Comparison of ENCODE assay signal across 1 cellular context in the genomic region with DNA sequence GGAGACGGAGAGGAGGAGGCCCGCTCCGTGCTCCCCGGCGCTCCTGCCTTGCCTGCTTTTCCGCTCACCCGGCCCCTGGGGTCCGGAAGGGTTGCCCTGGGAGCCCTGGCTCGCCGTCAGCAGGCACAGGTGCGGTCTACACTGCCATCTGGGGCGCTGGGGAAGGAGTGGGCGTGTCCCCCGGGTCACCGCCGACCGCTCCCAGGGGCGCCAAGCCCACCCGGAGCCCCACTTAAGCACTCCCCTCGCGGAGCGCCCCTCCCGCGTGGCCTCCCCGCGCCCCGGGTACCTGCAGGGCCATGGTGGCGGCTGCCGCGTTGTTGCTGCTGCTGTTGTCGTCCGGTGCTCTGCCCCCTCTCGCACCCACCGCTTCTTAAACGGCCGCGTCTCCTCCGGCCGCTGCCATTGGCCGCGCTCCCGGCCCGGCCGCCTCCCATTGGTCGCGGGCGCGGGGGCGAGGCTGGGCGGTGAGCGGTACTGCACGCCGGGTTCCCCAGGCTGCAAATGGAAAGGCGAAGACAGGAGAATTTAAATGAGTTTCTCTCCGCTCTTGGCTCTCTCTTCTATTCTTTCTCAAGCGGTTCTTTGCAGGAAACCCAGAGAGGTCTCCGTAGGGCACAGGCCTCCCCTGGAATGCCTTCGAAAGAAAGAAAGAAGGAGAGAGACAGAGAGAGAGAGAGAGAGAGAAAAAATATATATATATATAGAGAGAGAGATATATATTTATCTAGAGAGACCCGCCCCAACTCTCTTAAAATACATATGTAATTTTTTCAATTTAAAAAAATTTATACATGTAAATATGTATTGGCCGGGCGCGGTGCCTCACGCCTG.
TF ChIP-seq lines count a peak whose summit lies in the region.

A gene (minus strand): TSS at position 349 of the 834 bp plus-strand sequence. CDS start 48 bp downstream, at position 301.

TF ChIP-seq in K562, 482 proteins besides CTCF, POLR2A, EP300 and RAD21 (continued from another document and continues in another):
- TF ChIP-seq, protein P1, sequence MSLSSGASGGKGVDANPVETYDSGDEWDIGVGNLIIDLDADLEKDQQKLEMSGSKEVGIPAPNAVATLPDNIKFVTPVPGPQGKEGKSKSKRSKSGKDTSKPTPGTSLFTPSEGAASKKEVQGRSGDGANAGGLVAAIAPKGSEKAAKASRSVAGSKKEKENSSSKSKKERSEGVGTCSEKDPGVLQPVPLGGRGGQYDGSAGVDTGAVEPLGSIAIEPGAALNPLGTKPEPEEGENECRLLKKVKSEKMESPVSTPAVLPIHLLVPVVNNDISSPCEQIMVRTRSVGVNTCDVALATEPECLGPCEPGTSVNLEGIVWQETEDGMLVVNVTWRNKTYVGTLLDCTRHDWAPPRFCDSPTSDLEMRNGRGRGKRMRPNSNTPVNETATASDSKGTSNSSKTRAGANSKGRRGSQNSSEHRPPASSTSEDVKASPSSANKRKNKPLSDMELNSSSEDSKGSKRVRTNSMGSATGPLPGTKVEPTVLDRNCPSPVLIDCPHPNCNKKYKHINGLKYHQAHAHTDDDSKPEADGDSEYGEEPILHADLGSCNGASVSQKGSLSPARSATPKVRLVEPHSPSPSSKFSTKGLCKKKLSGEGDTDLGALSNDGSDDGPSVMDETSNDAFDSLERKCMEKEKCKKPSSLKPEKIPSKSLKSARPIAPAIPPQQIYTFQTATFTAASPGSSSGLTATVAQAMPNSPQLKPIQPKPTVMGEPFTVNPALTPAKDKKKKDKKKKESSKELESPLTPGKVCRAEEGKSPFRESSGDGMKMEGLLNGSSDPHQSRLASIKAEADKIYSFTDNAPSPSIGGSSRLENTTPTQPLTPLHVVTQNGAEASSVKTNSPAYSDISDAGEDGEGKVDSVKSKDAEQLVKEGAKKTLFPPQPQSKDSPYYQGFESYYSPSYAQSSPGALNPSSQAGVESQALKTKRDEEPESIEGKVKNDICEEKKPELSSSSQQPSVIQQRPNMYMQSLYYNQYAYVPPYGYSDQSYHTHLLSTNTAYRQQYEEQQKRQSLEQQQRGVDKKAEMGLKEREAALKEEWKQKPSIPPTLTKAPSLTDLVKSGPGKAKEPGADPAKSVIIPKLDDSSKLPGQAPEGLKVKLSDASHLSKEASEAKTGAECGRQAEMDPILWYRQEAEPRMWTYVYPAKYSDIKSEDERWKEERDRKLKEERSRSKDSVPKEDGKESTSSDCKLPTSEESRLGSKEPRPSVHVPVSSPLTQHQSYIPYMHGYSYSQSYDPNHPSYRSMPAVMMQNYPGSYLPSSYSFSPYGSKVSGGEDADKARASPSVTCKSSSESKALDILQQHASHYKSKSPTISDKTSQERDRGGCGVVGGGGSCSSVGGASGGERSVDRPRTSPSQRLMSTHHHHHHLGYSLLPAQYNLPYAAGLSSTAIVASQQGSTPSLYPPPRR (CRISPR knock-in tag; IDR thresholded peaks at IDR 0.05; ENCODE audit: borderline replicate concordance): no peak
- TF ChIP-seq ZNF282 (CRISPR knock-in tag; IDR thresholded peaks at IDR 0.05): no peak
- TF ChIP-seq, protein P2, sequence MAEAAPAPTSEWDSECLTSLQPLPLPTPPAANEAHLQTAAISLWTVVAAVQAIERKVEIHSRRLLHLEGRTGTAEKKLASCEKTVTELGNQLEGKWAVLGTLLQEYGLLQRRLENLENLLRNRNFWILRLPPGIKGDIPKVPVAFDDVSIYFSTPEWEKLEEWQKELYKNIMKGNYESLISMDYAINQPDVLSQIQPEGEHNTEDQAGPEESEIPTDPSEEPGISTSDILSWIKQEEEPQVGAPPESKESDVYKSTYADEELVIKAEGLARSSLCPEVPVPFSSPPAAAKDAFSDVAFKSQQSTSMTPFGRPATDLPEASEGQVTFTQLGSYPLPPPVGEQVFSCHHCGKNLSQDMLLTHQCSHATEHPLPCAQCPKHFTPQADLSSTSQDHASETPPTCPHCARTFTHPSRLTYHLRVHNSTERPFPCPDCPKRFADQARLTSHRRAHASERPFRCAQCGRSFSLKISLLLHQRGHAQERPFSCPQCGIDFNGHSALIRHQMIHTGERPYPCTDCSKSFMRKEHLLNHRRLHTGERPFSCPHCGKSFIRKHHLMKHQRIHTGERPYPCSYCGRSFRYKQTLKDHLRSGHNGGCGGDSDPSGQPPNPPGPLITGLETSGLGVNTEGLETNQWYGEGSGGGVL (CRISPR knock-in tag; IDR thresholded peaks at IDR 0.05): no peak
- no peak for TF ChIP-seq ZFP36 (IDR thresholded peaks at IDR 0.05; ENCODE audit: low read depth, low read length, partially characterized antibody)
- TF ChIP-seq, protein P3, sequence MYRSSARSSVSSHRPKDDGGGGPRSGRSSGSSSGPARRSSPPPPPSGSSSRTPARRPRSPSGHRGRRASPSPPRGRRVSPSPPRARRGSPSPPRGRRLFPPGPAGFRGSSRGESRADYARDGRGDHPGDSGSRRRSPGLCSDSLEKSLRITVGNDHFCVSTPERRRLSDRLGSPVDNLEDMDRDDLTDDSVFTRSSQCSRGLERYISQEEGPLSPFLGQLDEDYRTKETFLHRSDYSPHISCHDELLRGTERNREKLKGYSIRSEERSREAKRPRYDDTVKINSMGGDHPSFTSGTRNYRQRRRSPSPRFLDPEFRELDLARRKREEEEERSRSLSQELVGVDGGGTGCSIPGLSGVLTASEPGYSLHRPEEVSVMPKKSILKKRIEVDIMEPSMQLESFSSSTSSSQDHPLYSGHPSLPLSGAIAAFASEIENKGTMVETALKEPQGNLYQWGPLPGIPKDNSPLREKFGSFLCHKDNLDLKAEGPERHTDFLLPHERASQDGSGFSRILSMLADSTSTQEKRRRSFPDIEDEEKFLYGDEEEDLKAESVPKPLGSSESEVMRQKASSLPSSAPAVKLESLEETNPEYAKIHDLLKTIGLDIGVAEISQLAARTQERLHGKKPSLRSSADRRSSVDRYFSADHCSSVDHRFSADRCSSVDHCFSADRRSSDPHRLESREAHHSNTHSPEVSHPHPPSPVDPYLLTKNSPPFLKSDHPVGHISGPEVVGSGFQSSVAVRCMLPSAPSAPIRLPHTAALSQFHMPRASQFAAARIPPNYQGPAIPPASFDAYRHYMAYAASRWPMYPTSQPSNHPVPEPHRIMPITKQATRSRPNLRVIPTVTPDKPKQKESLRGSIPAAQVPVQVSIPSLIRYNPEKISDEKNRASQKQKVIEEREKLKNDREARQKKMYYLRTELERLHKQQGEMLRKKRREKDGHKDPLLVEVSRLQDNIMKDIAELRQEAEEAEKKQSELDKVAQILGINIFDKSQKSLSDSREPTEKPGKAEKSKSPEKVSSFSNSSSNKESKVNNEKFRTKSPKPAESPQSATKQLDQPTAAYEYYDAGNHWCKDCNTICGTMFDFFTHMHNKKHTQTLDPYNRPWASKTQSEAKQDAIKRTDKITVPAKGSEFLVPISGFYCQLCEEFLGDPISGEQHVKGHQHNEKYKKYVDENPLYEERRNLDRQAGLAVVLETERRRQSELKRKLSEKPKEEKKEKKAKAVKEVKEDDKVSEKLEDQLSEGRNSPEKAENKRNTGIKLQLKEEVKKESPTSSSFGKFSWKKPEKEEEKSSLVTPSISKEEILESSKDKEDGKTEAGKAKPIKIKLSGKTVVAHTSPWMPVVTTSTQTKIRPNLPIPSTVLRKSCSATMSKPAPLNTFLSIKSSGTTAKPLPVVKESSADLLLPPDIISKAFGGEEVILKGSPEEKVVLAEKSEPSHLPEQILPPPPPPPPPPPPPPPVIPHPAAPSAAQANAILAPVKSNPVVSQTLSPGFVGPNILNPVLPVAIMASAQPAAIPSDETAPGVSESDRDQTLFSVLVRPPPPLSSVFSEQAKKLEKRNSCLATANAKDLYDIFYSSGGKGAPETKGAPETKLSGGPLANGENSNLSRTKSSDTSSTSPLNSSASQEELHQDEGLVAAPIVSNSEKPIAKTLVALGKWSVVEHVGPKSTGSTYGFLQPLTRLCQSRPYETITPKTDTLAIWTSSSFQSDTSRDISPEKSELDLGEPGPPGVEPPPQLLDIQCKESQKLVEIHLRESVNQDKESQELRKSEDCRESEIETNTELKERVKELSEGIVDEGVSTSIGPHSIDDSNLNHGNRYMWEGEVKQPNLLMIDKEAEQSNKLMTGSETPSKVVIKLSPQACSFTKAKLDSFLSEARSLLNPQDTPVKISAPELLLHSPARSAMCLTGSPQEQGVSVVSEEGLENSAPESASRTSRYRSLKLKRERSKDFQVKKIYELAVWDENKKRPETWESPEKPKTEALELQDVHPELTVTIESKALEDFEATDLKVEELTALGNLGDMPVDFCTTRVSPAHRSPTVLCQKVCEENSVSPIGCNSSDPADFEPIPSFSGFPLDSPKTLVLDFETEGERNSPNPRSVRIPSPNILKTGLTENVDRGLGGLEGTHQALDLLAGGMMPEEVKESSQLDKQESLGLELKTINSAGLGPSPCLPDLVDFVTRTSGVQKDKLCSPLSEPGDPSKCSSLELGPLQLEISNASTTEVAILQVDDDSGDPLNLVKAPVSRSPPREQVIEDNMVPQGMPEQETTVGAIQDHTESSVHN (IDR thresholded peaks at IDR 0.05; ENCODE audit: borderline replicate concordance in 1 of 2, low read depth in 1 of 2): no peak
- TF ChIP-seq SOX6 (IDR thresholded peaks at IDR 0.05): no peak
- TF ChIP-seq, protein P4, sequence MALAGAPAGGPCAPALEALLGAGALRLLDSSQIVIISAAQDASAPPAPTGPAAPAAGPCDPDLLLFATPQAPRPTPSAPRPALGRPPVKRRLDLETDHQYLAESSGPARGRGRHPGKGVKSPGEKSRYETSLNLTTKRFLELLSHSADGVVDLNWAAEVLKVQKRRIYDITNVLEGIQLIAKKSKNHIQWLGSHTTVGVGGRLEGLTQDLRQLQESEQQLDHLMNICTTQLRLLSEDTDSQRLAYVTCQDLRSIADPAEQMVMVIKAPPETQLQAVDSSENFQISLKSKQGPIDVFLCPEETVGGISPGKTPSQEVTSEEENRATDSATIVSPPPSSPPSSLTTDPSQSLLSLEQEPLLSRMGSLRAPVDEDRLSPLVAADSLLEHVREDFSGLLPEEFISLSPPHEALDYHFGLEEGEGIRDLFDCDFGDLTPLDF (CRISPR knock-in tag; IDR thresholded peaks at IDR 0.05): no peak
- TF ChIP-seq, protein P5, sequence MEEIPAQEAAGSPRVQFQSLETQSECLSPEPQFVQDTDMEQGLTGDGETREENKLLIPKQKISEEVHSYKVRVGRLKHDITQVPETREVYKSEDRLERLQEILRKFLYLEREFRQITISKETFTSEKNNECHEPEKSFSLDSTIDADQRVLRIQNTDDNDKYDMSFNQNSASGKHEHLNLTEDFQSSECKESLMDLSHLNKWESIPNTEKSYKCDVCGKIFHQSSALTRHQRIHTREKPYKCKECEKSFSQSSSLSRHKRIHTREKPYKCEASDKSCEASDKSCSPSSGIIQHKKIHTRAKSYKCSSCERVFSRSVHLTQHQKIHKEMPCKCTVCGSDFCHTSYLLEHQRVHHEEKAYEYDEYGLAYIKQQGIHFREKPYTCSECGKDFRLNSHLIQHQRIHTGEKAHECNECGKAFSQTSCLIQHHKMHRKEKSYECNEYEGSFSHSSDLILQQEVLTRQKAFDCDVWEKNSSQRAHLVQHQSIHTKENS (CRISPR knock-in tag; IDR thresholded peaks at IDR 0.05): no peak
- TF ChIP-seq NFYB (IDR thresholded peaks at IDR 0.05; ENCODE audit: extremely low read depth, insufficient read length): peak; percentile 89
- no peak for TF ChIP-seq PTBP1 (IDR thresholded peaks at IDR 0.05; ENCODE audit: low read depth, low read length)
- TF ChIP-seq MBD2 (IDR thresholded peaks at IDR 0.05; ENCODE audit: borderline replicate concordance, low read depth): peak; percentile 46; the same call in 1 of the 2 replicates
- TF ChIP-seq, protein P6, sequence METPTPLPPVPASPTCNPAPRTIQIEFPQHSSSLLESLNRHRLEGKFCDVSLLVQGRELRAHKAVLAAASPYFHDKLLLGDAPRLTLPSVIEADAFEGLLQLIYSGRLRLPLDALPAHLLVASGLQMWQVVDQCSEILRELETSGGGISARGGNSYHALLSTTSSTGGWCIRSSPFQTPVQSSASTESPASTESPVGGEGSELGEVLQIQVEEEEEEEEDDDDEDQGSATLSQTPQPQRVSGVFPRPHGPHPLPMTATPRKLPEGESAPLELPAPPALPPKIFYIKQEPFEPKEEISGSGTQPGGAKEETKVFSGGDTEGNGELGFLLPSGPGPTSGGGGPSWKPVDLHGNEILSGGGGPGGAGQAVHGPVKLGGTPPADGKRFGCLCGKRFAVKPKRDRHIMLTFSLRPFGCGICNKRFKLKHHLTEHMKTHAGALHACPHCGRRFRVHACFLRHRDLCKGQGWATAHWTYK (CRISPR knock-in tag; IDR thresholded peaks at IDR 0.05): no peak
- TF ChIP-seq GTF2E2 (tag; IDR thresholded peaks at IDR 0.05): no peak
- TF ChIP-seq SP1 (CRISPR knock-in tag; IDR thresholded peaks at IDR 0.05): peak; percentile 73
- no peak for TF ChIP-seq ZNF764 (CRISPR knock-in tag; IDR thresholded peaks at IDR 0.05; ENCODE audit: low read depth)
- TF ChIP-seq, protein P7, sequence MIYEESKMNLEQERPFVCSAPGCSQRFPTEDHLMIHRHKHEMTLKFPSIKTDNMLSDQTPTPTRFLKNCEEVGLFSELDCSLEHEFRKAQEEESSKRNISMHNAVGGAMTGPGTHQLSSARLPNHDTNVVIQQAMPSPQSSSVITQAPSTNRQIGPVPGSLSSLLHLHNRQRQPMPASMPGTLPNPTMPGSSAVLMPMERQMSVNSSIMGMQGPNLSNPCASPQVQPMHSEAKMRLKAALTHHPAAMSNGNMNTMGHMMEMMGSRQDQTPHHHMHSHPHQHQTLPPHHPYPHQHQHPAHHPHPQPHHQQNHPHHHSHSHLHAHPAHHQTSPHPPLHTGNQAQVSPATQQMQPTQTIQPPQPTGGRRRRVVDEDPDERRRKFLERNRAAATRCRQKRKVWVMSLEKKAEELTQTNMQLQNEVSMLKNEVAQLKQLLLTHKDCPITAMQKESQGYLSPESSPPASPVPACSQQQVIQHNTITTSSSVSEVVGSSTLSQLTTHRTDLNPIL (CRISPR knock-in tag; IDR thresholded peaks at IDR 0.05): no peak
- no peak for TF ChIP-seq ZNF274 (IDR thresholded peaks at IDR 0.05; ENCODE audit: borderline replicate concordance, low read depth, low read length)
- TF ChIP-seq TEAD4 (IDR thresholded peaks at IDR 0.05; ENCODE audit: low read length): no peak
- TF ChIP-seq TEAD4 (CRISPR knock-in tag; IDR thresholded peaks at IDR 0.05; ENCODE audit: borderline replicate concordance): no peak
- no peak for TF ChIP-seq HDAC8 (tag; IDR thresholded peaks at IDR 0.05)
- TF ChIP-seq TEAD1 (CRISPR knock-in tag; IDR thresholded peaks at IDR 0.05): no peak
- TF ChIP-seq EGR1 (conservative IDR thresholded peaks at IDR 0.05): peak; percentile 88
- TF ChIP-seq MECOM (CRISPR knock-in tag; IDR thresholded peaks at IDR 0.05): no peak
- TF ChIP-seq CEBPG (CRISPR knock-in tag; IDR thresholded peaks at IDR 0.05): no peak
- TF ChIP-seq CEBPG (tag; conservative IDR thresholded peaks at IDR 0.05 in 1 of 2, IDR thresholded peaks at IDR 0.05 in 1 of 2): no peak
- TF ChIP-seq HEY1 (CRISPR knock-in tag; IDR thresholded peaks at IDR 0.05; ENCODE audit: borderline replicate concordance): no peak
- no peak for TF ChIP-seq JUNB (CRISPR knock-in tag; conservative IDR thresholded peaks at IDR 0.05)
- no peak for TF ChIP-seq ZNF384 (IDR thresholded peaks at IDR 0.05; ENCODE audit: low read depth, low read length)
- 0 out of 2 replicates have a peak, but pooled peaks have one; percentile 40 for TF ChIP-seq HNRNPL (IDR thresholded peaks at IDR 0.05; ENCODE audit: low read depth, low read length)
- no peak for TF ChIP-seq ZFP30 (CRISPR knock-in tag; IDR thresholded peaks at IDR 0.05; ENCODE audit: borderline replicate concordance)
- TF ChIP-seq, protein P8, sequence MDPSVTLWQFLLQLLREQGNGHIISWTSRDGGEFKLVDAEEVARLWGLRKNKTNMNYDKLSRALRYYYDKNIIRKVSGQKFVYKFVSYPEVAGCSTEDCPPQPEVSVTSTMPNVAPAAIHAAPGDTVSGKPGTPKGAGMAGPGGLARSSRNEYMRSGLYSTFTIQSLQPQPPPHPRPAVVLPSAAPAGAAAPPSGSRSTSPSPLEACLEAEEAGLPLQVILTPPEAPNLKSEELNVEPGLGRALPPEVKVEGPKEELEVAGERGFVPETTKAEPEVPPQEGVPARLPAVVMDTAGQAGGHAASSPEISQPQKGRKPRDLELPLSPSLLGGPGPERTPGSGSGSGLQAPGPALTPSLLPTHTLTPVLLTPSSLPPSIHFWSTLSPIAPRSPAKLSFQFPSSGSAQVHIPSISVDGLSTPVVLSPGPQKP (CRISPR knock-in tag; IDR thresholded peaks at IDR 0.05): no peak
- no peak for TF ChIP-seq HNRNPH1 (optimal IDR thresholded peaks at IDR 0.05; ENCODE audit: low read depth, low read length)
- TF ChIP-seq SNRNP70 (optimal IDR thresholded peaks at IDR 0.05; ENCODE audit: low read depth, low read length): no peak
